ENCODE assay signal across 1 cellular context in genomic region chrX:102659790-102660757, GRCh38.
TF ChIP-seq lines count a peak whose summit lies in the region.

No MANE protein-coding gene starts in this region.

TF ChIP-seq in K562, 482 proteins besides CTCF, POLR2A, EP300 and RAD21 (continued from another document and continues in another):
- TF ChIP-seq CEBPZ (IDR thresholded peaks at IDR 0.05; ENCODE audit: borderline replicate concordance, low read depth, low read length), result no peak
- TF ChIP-seq TAF1 (IDR thresholded peaks at IDR 0.05; ENCODE audit: control insufficient read depth, extremely low read depth, insufficient read depth, low read length, severe bottlenecking), result peak; percentile 62
- TF ChIP-seq SAP30 (IDR thresholded peaks at IDR 0.05; ENCODE audit: borderline replicate concordance, insufficient read depth, low read depth, low read length, poor library complexity, severe bottlenecking), result no peak
- TF ChIP-seq MYC (IDR thresholded peaks at IDR 0.05; ENCODE audit: low read depth, low read length), result peak; percentile 55; the same call in 1 of the 2 replicates
- TF ChIP-seq MYC (CRISPR knock-in tag; IDR thresholded peaks at IDR 0.05; ENCODE audit: borderline replicate concordance, low read depth), result no peak
- TF ChIP-seq ZFP36 (IDR thresholded peaks at IDR 0.05; ENCODE audit: low read depth, low read length, partially characterized antibody), result no peak
- no peak for TF ChIP-seq ZNF197 (CRISPR knock-in tag; IDR thresholded peaks at IDR 0.05; ENCODE audit: low read depth)
- TF ChIP-seq, protein P1, sequence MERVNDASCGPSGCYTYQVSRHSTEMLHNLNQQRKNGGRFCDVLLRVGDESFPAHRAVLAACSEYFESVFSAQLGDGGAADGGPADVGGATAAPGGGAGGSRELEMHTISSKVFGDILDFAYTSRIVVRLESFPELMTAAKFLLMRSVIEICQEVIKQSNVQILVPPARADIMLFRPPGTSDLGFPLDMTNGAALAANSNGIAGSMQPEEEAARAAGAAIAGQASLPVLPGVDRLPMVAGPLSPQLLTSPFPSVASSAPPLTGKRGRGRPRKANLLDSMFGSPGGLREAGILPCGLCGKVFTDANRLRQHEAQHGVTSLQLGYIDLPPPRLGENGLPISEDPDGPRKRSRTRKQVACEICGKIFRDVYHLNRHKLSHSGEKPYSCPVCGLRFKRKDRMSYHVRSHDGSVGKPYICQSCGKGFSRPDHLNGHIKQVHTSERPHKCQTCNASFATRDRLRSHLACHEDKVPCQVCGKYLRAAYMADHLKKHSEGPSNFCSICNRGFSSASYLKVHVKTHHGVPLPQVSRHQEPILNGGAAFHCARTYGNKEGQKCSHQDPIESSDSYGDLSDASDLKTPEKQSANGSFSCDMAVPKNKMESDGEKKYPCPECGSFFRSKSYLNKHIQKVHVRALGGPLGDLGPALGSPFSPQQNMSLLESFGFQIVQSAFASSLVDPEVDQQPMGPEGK (CRISPR knock-in tag; IDR thresholded peaks at IDR 0.05; ENCODE audit: borderline replicate concordance), result no peak
- TF ChIP-seq, protein P2, sequence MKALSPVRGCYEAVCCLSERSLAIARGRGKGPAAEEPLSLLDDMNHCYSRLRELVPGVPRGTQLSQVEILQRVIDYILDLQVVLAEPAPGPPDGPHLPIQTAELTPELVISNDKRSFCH (CRISPR knock-in tag; IDR thresholded peaks at IDR 0.05), result no peak
- TF ChIP-seq, protein P2 (tag; IDR thresholded peaks at IDR 0.05), result no peak
- TF ChIP-seq MLX (CRISPR knock-in tag; conservative IDR thresholded peaks at IDR 0.05), result no peak
- TF ChIP-seq RHOXF2B (CRISPR knock-in tag; conservative IDR thresholded peaks at IDR 0.05), result no peak
- no peak for TF ChIP-seq ZNF239 (CRISPR knock-in tag; IDR thresholded peaks at IDR 0.05)
- no peak for TF ChIP-seq ZNF695 (CRISPR knock-in tag; IDR thresholded peaks at IDR 0.05)
- no peak for TF ChIP-seq PHTF2 (CRISPR knock-in tag; IDR thresholded peaks at IDR 0.05)
- TF ChIP-seq ZNF274 (IDR thresholded peaks at IDR 0.05; ENCODE audit: borderline replicate concordance, low read depth, low read length), result no peak
- TF ChIP-seq RERE (CRISPR knock-in tag; IDR thresholded peaks at IDR 0.05; ENCODE audit: borderline replicate concordance), result no peak
- no peak for TF ChIP-seq DIDO1 (tag; IDR thresholded peaks at IDR 0.05; ENCODE audit: low read depth)
- no peak for TF ChIP-seq KLF16 (IDR thresholded peaks at IDR 0.05)
- TF ChIP-seq FOXM1 (IDR thresholded peaks at IDR 0.05; ENCODE audit: low read depth), result no peak
- TF ChIP-seq FOXM1 (CRISPR knock-in tag; IDR thresholded peaks at IDR 0.05; ENCODE audit: low read depth), result no peak
- TF ChIP-seq NR2F6 (CRISPR knock-in tag; IDR thresholded peaks at IDR 0.05), result no peak
- TF ChIP-seq ZKSCAN1 (IDR thresholded peaks at IDR 0.05; ENCODE audit: low read depth, low read length), result no peak
- TF ChIP-seq NELFE (IDR thresholded peaks at IDR 0.05; ENCODE audit: insufficient read depth, insufficient read length), result no peak
- TF ChIP-seq IFI16 (CRISPR knock-in tag; IDR thresholded peaks at IDR 0.05), result no peak
- TF ChIP-seq ZNF175 (CRISPR knock-in tag; IDR thresholded peaks at IDR 0.05; ENCODE audit: low read depth), result no peak
- no peak for TF ChIP-seq U2AF1 (optimal IDR thresholded peaks at IDR 0.05; ENCODE audit: low read depth, low read length)
- TF ChIP-seq, protein P3, sequence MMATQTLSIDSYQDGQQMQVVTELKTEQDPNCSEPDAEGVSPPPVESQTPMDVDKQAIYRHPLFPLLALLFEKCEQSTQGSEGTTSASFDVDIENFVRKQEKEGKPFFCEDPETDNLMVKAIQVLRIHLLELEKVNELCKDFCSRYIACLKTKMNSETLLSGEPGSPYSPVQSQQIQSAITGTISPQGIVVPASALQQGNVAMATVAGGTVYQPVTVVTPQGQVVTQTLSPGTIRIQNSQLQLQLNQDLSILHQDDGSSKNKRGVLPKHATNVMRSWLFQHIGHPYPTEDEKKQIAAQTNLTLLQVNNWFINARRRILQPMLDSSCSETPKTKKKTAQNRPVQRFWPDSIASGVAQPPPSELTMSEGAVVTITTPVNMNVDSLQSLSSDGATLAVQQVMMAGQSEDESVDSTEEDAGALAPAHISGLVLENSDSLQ (IDR thresholded peaks at IDR 0.05), result no peak
- TF ChIP-seq ZNF584 (CRISPR knock-in tag; IDR thresholded peaks at IDR 0.05; ENCODE audit: low read depth), result no peak
- no peak for TF ChIP-seq ASH1L (IDR thresholded peaks at IDR 0.05; ENCODE audit: borderline replicate concordance, low read depth, partially characterized antibody)
- TF ChIP-seq TRIM25 (IDR thresholded peaks at IDR 0.05; ENCODE audit: borderline replicate concordance), result no peak
- TF ChIP-seq NR4A1 (CRISPR knock-in tag; IDR thresholded peaks at IDR 0.05), result no peak
- no peak for TF ChIP-seq NR4A1 (tag; IDR thresholded peaks at IDR 0.05)
- TF ChIP-seq MAFG (tag; conservative IDR thresholded peaks at IDR 0.05), result peak; percentile 85
- TF ChIP-seq ZNF121 (CRISPR knock-in tag; conservative IDR thresholded peaks at IDR 0.05), result no peak
- TF ChIP-seq, protein P4, sequence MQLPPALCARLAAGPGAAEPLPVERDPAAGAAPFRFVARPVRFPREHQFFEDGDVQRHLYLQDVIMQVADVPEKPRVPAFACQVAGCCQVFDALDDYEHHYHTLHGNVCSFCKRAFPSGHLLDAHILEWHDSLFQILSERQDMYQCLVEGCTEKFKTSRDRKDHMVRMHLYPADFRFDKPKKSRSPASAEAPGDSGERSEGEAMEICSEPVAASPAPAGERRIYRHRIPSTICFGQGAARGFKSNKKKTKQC (CRISPR knock-in tag; IDR thresholded peaks at IDR 0.05), result no peak
- no peak for TF ChIP-seq TAF7 (tag; IDR thresholded peaks at IDR 0.05)
- TF ChIP-seq ZBTB1 (CRISPR knock-in tag; IDR thresholded peaks at IDR 0.05; ENCODE audit: borderline replicate concordance, low read depth), result no peak
- no peak for TF ChIP-seq FOXA1 (IDR thresholded peaks at IDR 0.05; ENCODE audit: borderline replicate concordance)
- TF ChIP-seq SNRNP70 (optimal IDR thresholded peaks at IDR 0.05; ENCODE audit: low read depth, low read length), result no peak
- no peak for TF ChIP-seq GTF2A2 (tag; IDR thresholded peaks at IDR 0.05)
- TF ChIP-seq REST (CRISPR knock-in tag; IDR thresholded peaks at IDR 0.05; ENCODE audit: low read depth), result no peak
- no peak for TF ChIP-seq TEAD2 (tag; IDR thresholded peaks at IDR 0.05)
- TF ChIP-seq ZNF133 (CRISPR knock-in tag; IDR thresholded peaks at IDR 0.05), result no peak
- peak in 1 of 2 experiments; percentile 75; a peak in 2 of 4 replicates for TF ChIP-seq FOXK2 (conservative IDR thresholded peaks at IDR 0.05 in 1 of 2, IDR thresholded peaks at IDR 0.05 in 1 of 2; ENCODE audit: low read depth in 2 of 2)
- no peak for TF ChIP-seq GABPB1 (CRISPR knock-in tag; IDR thresholded peaks at IDR 0.05)
